In the genomic region with DNA sequence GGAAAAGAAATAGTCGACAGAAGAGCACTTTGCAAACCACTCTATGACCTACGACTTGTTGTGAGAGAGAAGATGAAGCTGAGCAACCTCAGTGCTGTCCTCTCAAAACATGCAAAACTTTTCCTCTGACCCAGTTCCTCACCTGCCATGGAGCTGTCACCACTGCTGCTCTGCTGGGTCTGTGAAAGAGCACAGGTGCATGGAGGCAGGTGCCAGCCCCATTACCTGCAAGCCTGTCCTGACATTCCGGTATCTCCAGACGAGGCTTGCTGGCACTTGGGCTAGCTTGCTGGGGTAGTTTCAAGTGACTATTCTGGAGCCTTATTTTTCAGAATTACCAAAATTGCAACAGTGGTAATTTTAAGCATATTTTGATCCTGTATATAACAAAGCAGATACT, we compare ENCODE assay signal across 27 cellular contexts.
"Had no signal": no experiment of that assay in that cellular context is flagged by ENCODE, and none has a peak within 500 bp of the region (broad histone marks: within the 10 kb centered on the region; RNA-seq: fewer than 3 reads in every experiment).

No MANE protein-coding gene starts in this region.

- H3K4me1 Mint-ChIP-seq: natural killer cell, nephron progenitor cell, neural progenitor cell had no signal

- H2AFZ ChIP-seq: neural progenitor cell had no signal

- H3K9me3 ChIP-seq: neutrophil, right lobe of liver, testis, thyroid gland, transverse colon, vagina had no signal

- H3K27me3 ChIP-seq: neural progenitor cell, neutrophil, right atrium auricular region, right lobe of liver, stomach, testis, thyroid gland, transverse colon, upper lobe of left lung, vagina had no signal

- H3K36me3 Mint-ChIP-seq: stimulated activated memory B cell treated with anti-CD40 and anti-IgM and Interleukin-4, amounts not matched to agents 10 μg/mL and 1 μg/mL and 100 μg/mL, for 72 hours had no signal

- H3K9ac ChIP-seq: neural progenitor cell had no signal

- H3K4me2 ChIP-seq: neural progenitor cell, smooth muscle cell had no signal

- ATAC-seq: natural killer cell; right lobe of liver; stimulated activated memory B cell treated with anti-CD40 and anti-IgM and Interleukin-4, amounts not matched to agents 10 μg/mL and 1 μg/mL and 100 μg/mL, for 72 hours; stimulated activated naive CD8-positive, alpha-beta T cell treated with anti-CD3 and anti-CD28 coated beads, Interleukin-15, Interleukin-2, amounts not matched to agents 100 U/mL and 50 U/mL, for 24 hours had no signal

- H3K4me1 ChIP-seq: left ventricle myocardium inferior, right atrium auricular region, right lobe of liver, stomach, testis, thyroid gland, transverse colon, upper lobe of left lung, vagina had no signal

- H3K27ac Mint-ChIP-seq: mesothelial cell of epicardium; natural killer cell; nephron progenitor cell; neural progenitor cell; progenitor cell of endocrine pancreas; stimulated activated memory B cell treated with anti-CD40 and anti-IgM and Interleukin-4, amounts not matched to agents 10 μg/mL and 1 μg/mL and 100 μg/mL, for 72 hours had no signal

- H3K36me3 ChIP-seq: left ventricle myocardium inferior, neural progenitor cell, neutrophil, right atrium auricular region, right lobe of liver, stomach, thyroid gland, transverse colon, upper lobe of left lung, vagina had no signal

- H3K4me3 ChIP-seq: left ventricle myocardium inferior, lung, neural progenitor cell, right atrium auricular region, right lobe of liver, smooth muscle cell, stomach, testis, thyroid gland, transverse colon, upper lobe of left lung, vagina had no signal

- DNase-seq: islet precursor cell; left ventricle myocardium inferior; mesendoderm; naive B cell; natural killer cell; nephron progenitor cell; occipital lobe; right lobe of liver; stimulated activated CD4-positive, alpha-beta T cell treated with anti-CD3 and anti-CD28 coated beads, Interleukin-1b, Interleukin-23, amount 100 ng/mL, for 48 hours; stimulated activated CD4-positive, alpha-beta T cell treated with anti-CD3 and anti-CD28 coated beads, Interleukin-2, amount 100 ng/mL, for 48 hours; stimulated activated CD4-positive, alpha-beta T cell treated with anti-CD3 and anti-CD28 coated beads, Interleukin-4, amount 100 ng/mL, for 4 hours; stimulated activated CD8-positive, alpha-beta memory T cell treated with anti-CD3 and anti-CD28 coated beads, Interleukin-4, amount 100 ng/mL, for 48 hours; stimulated activated naive CD8-positive, alpha-beta T cell treated with anti-CD3 and anti-CD28 coated beads, Interleukin-15, Interleukin-2, amounts not matched to agents 100 U/mL and 50 U/mL, for 24 hours; stomach; testis; thyroid gland; transverse colon; upper lobe of left lung had no signal

- H3K4me3 Mint-ChIP-seq: mesothelial cell of epicardium; naive B cell; natural killer cell; nephron progenitor cell; neural progenitor cell; stimulated activated memory B cell treated with anti-CD40 and anti-IgM and Interleukin-4, amounts not matched to agents 10 μg/mL and 1 μg/mL and 100 μg/mL, for 72 hours had no signal

- H3K27ac ChIP-seq: left ventricle myocardium inferior, neural progenitor cell, neutrophil, right atrium auricular region, right lobe of liver, stomach, testis, thyroid gland, transverse colon, upper lobe of left lung, vagina had no signal
